Comparison of ENCODE assay signal across 12 cellular contexts in genomic region chr1:216184281-216184680, GRCh38.
"Had no signal": no experiment of that assay in that cellular context is flagged by ENCODE, and none has a peak within 500 bp of the region (broad histone marks: within the 10 kb centered on the region; RNA-seq: fewer than 3 reads in every experiment).

No MANE protein-coding gene starts in this region.

- H3K4me3 ChIP-seq: coronary artery, esophagus muscularis mucosa, prostate gland, sigmoid colon, spleen had no signal

- H3K4me1 ChIP-seq: esophagus muscularis mucosa, prostate gland, sigmoid colon, spleen had no signal

- ATAC-seq: activated CD8-positive, alpha-beta T cell treated with anti-CD3 and anti-CD28 coated beads for 36 hours had no signal

- H3K27ac ChIP-seq: coronary artery, esophagus muscularis mucosa, prostate gland, sigmoid colon, spleen had no signal

- H3K36me3 ChIP-seq: esophagus muscularis mucosa, prostate gland, sigmoid colon, spleen had no signal

- H3K27me3 ChIP-seq: esophagus muscularis mucosa, sigmoid colon, spleen had no signal

- H3K9me3 ChIP-seq: esophagus muscularis mucosa, prostate gland, sigmoid colon, spleen had no signal

- DNase-seq: activated CD4-positive, alpha-beta T cell treated with anti-CD3 and anti-CD28 coated beads for 4 hours; activated CD8-positive, alpha-beta T cell treated with anti-CD3 and anti-CD28 coated beads for 36 hours; activated gamma-delta T cell; activated T-cell treated with anti-CD3 and anti-CD28 coated beads, Interleukin-2, amount 50 U/mL, for 48 hours; amniotic stem cell; central memory CD4-positive, alpha-beta T cell; sigmoid colon; spleen; T-helper 2 cell had no signal
